In the genomic region with DNA sequence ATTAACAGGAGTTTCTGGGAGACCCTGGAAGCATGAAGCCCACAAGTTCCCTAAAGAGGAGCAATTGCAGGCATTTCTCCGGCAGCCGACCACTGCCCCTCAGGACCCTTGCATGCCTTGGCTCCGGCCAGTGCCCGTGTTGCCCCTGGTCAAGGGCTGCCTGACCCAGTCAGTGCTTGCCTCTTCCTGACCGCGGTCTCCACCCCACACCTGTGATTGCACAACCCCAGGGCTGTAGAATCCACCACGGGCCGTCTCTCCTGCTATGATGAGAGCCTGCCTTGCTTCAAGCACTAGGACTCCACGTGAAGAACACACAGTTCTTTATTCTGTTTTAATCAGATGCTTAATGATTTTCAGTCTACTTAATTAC, we compare ENCODE assay signal across 25 cellular contexts.
DNase-seq lines count a peak whose midpoint lies in the region; ATAC-seq, FAIRE-seq and TF ChIP-seq lines count a peak whose summit lies in the region.
"Had no signal": no experiment of that assay in that cellular context is flagged by ENCODE, and none has a peak within 500 bp of the region (broad histone marks: within the 10 kb centered on the region; RNA-seq: fewer than 3 reads in every experiment).

No MANE protein-coding gene starts in this region.

- peak overlapping the region; percentile 25 for H3K4me2 ChIP-seq in keratinocyte (ENCODE audit: control insufficient read depth, extremely low read depth, insufficient read depth, low read depth, low read length)
- peak overlapping the region; percentile 56 for H3K4me2 ChIP-seq in smooth muscle cell

- no peaks in the 10 kb centered on the region for H4K20me1 ChIP-seq in keratinocyte (ENCODE audit: control insufficient read depth, extremely low read depth, insufficient read depth, low read length)
- peaks cover 4% of the 10 kb centered on the region for H4K20me1 ChIP-seq in smooth muscle cell (ENCODE audit: low read depth)

- H2AFZ ChIP-seq in keratinocyte (ENCODE audit: control insufficient read depth, low read length) (no peak overlapping the region), smooth muscle cell (ENCODE audit: low read depth) (no peak overlapping the region)

- peaks cover 24% of the 10 kb centered on the region for H3F3A ChIP-seq in smooth muscle cell (ENCODE audit: low read depth)

- ATAC-seq in HG03095 (IDR thresholded peaks at IDR 0.05; ENCODE audit: unreplicated experiment) (no peak), GM21515 (IDR thresholded peaks at IDR 0.05; ENCODE audit: unreplicated experiment) (no peak)
- ATAC-seq: CD8-positive, alpha-beta T cell; right lobe of liver; stimulated activated naive CD8-positive, alpha-beta T cell treated with anti-CD3 and anti-CD28 coated beads, Interleukin-15, Interleukin-2, amounts not matched to agents 100 U/mL and 50 U/mL, for 24 hours had no signal

- H3K9me3 ChIP-seq in SJSA1 (replicated peaks) (no peaks in the 10 kb centered on the region), keratinocyte (ENCODE audit: control insufficient read depth, low read depth, low read length) (no peaks in the 10 kb centered on the region), smooth muscle cell (replicated peaks; ENCODE audit: low read depth) (no peaks in the 10 kb centered on the region)
- H3K9me3 ChIP-seq: right lobe of liver had no signal

- peak overlapping the region; percentile 78; the same call in 1 of the 2 replicates for H3K27ac Mint-ChIP-seq in HFFc6
- H3K27ac Mint-ChIP-seq: activated B cell treated with CpG ODN at 0.5 μM for 24 hours; activated naive CD4-positive, alpha-beta T cell treated with anti-CD3 and anti-CD28 coated beads, Interleukin-2, amount 10 ng/mL, durations not matched to agents 7 days and 5 days; CD8-positive, alpha-beta T cell had no signal

- no peaks in the 10 kb centered on the region for H3K9me1 ChIP-seq in keratinocyte (ENCODE audit: control insufficient read depth, extremely low read depth, insufficient read depth, low read length)

- no peak overlapping the region for H3K4me3 ChIP-seq in SJSA1
- H3K4me3 ChIP-seq in keratinocyte (ENCODE audit: control insufficient read depth in 2 of 3, extremely low read depth in 1 of 3, insufficient read depth in 2 of 3, low read depth in 1 of 3, low read length in 3 of 3): no peak overlapping the region
- H3K4me3 ChIP-seq in smooth muscle cell: no peak overlapping the region
- H3K4me3 ChIP-seq: lung, right lobe of liver had no signal

- no peaks in the 10 kb centered on the region for H3K9me3 Mint-ChIP-seq in HFFc6
- H3K9me3 Mint-ChIP-seq: activated B cell treated with CpG ODN at 0.5 μM for 24 hours; activated naive CD4-positive, alpha-beta T cell treated with anti-CD3 and anti-CD28 coated beads, Interleukin-2, amount 10 ng/mL, durations not matched to agents 7 days and 5 days; CD8-positive, alpha-beta T cell; endodermal cell had no signal

- peak overlapping the region; percentile 61 for H3K27ac ChIP-seq in SJSA1
- no peak overlapping the region for H3K27ac ChIP-seq in keratinocyte (ENCODE audit: control insufficient read depth, insufficient read depth, low read length)
- peak overlapping the region; percentile 41 for H3K27ac ChIP-seq in smooth muscle cell (ENCODE audit: low read depth)
- H3K27ac ChIP-seq: parathyroid adenoma, right lobe of liver had no signal

- H3K36me3 ChIP-seq in SJSA1 (0 out of 2 replicates have a peak, but pooled peaks cover 4% of the 10 kb centered on the region), keratinocyte (ENCODE audit: control insufficient read depth in 2 of 2, extremely low read depth in 1 of 2, insufficient read depth in 2 of 2, low read length in 2 of 2) (no peaks in the 10 kb centered on the region), smooth muscle cell (ENCODE audit: low read depth) (no peaks in the 10 kb centered on the region)
- H3K36me3 ChIP-seq: right lobe of liver had no signal

- H3K4me1 ChIP-seq in SJSA1 (replicated peaks) (peaks cover 77% of the 10 kb centered on the region), keratinocyte (ENCODE audit: control insufficient read depth, extremely low read depth, insufficient read depth, low read length) (peaks cover 13% of the 10 kb centered on the region), smooth muscle cell (ENCODE audit: low read depth) (peaks cover 74% of the 10 kb centered on the region)
- H3K4me1 ChIP-seq: parathyroid adenoma had no signal

- dilution Hi-C loops in keratinocyte (cut with MboI; ENCODE audit: extremely low pct_ligation_motif_present, low sequenced_read_pairs): no loop called here

- H3K27me3 ChIP-seq in SJSA1 (replicated peaks) (no peaks in the 10 kb centered on the region), keratinocyte (ENCODE audit: control insufficient read depth, extremely low read depth, insufficient read depth, low read length) (peaks cover 21% of the 10 kb centered on the region), smooth muscle cell (ENCODE audit: low read depth) (no peaks in the 10 kb centered on the region)
- H3K27me3 ChIP-seq: right lobe of liver had no signal

- no peak for TF ChIP-seq CTCF in HFFc6 (IDR thresholded peaks at IDR 0.05)
- no peak for TF ChIP-seq CTCF in keratinocyte (optimal IDR thresholded peaks at IDR 0.05 in 1 of 3, IDR thresholded peaks at IDR 0.05 in 1 of 3, conservative IDR thresholded peaks at IDR 0.05 in 1 of 3; ENCODE audit: extremely low read depth in 1 of 3, insufficient read depth in 2 of 3, low read length in 3 of 3)
- no peak for TF ChIP-seq CTCF in smooth muscle cell (IDR thresholded peaks at IDR 0.05; ENCODE audit: borderline replicate concordance, insufficient read depth, poor library complexity, severe bottlenecking)

- no peak for FAIRE-seq in keratinocyte (lab: Jason Lieb, UNC)
- FAIRE-seq: GM12891, RCC 7860 had no signal

- H3K4me1 Mint-ChIP-seq in HFFc6 (ENCODE audit: low read depth): peaks cover 87% of the 10 kb centered on the region
- H3K4me1 Mint-ChIP-seq: activated B cell treated with CpG ODN at 0.5 μM for 24 hours; activated naive CD4-positive, alpha-beta T cell treated with anti-CD3 and anti-CD28 coated beads, Interleukin-2, amount 10 ng/mL, durations not matched to agents 7 days and 5 days had no signal

- WGBS in smooth muscle cell (ENCODE audit: low lambda C conversion rate): 80% methylated on average over 9 of the region's 9 CpGs

- peaks cover 7% of the 10 kb centered on the region for H3K36me3 Mint-ChIP-seq in HFFc6 (ENCODE audit: low read depth)
- H3K36me3 Mint-ChIP-seq: activated naive CD4-positive, alpha-beta T cell treated with anti-CD3 and anti-CD28 coated beads, Interleukin-2, amount 10 ng/mL, durations not matched to agents 7 days and 5 days; CD8-positive, alpha-beta T cell had no signal

- no peak overlapping the region for H3K4me3 Mint-ChIP-seq in HFFc6
- H3K4me3 Mint-ChIP-seq: activated B cell treated with CpG ODN at 0.5 μM for 24 hours; activated naive CD4-positive, alpha-beta T cell treated with anti-CD3 and anti-CD28 coated beads, Interleukin-2, amount 10 ng/mL, durations not matched to agents 7 days and 5 days; CD8-positive, alpha-beta T cell; endodermal cell had no signal

- no peaks in the 10 kb centered on the region for H3K79me2 ChIP-seq in keratinocyte (ENCODE audit: control insufficient read depth, insufficient read depth, low read length)
- peaks cover 62% of the 10 kb centered on the region for H3K79me2 ChIP-seq in smooth muscle cell (ENCODE audit: low read depth)
- H3K79me2 ChIP-seq: parathyroid adenoma had no signal

- DNase-seq in HFFc6 (no peak), SJSA1 (ENCODE audit: low read depth in 1 of 2, low spot score in 2 of 2) (no peak), keratinocyte (ENCODE audit: low read depth, low spot score) (no peak), smooth muscle cell (lab: John Stamatoyannopoulos, UW; ENCODE audit: unreplicated experiment) (no peak), AML-193 (lab: John Stamatoyannopoulos, UW) (no peak)
- no peak for DNase-seq in activated effector memory CD4-positive, alpha-beta T cell treated with Interleukin-2 at 50 U/mL for 16 hours
- DNase-seq: activated B cell treated with CpG ODN at 0.5 μM for 24 hours; activated CD4-positive, alpha-beta T cell treated with anti-CD3 and anti-CD28 coated beads, Interleukin-2, amount 50 U/mL, for 4 hours; activated naive CD4-positive, alpha-beta T cell treated with anti-CD3 and anti-CD28 coated beads, Interleukin-2, amount 10 ng/mL, durations not matched to agents 7 days and 5 days; amygdala; caudate nucleus; CD8-positive, alpha-beta T cell; DMS 273 treated with DMSO at 0.1 percent for 48 hours; GOT3; NCI-H2171; stimulated activated naive CD8-positive, alpha-beta T cell treated with anti-CD3 and anti-CD28 coated beads, Interleukin-15, Interleukin-2, amounts not matched to agents 100 U/mL and 50 U/mL, for 24 hours; T-helper 1 cell had no signal

- H3K27me3 Mint-ChIP-seq in HFFc6 (ENCODE audit: insufficient read depth): peaks cover 4% of the 10 kb centered on the region

- H3K9ac ChIP-seq in keratinocyte (ENCODE audit: control insufficient read depth, extremely low read depth, insufficient read depth, low read length) (no peak overlapping the region), smooth muscle cell (ENCODE audit: low read depth) (no peak overlapping the region)
- H3K9ac ChIP-seq: parathyroid adenoma had no signal
